In genomic region chr2:203996692-203997091, GRCh38 we compare ENCODE assay signal across 20 cellular contexts.
"Had no signal": no experiment of that assay in that cellular context is flagged by ENCODE, and none has a peak within 500 bp of the region (broad histone marks: within the 10 kb centered on the region; RNA-seq: fewer than 3 reads in every experiment).

No MANE protein-coding gene starts in this region.

- H3K27ac Mint-ChIP-seq: dendritic cell treated with granulocyte-macrophage colony-stimulating factor and Interleukin-4, amounts not matched to agents 40 ng/mL and 50 ng/mL, for 4 days; effector memory CD8-positive, alpha-beta T cell; neural progenitor cell had no signal

- H3K4me1 ChIP-seq: gastrocnemius medialis, neural progenitor cell, right atrium auricular region, vagina had no signal

- H3K27me3 ChIP-seq: esophagus muscularis mucosa, gastrocnemius medialis, neural progenitor cell, ovary, right atrium auricular region, tibial artery, upper lobe of left lung, vagina had no signal

- H3K9me3 Mint-ChIP-seq: dendritic cell treated with granulocyte-macrophage colony-stimulating factor and Interleukin-4, amounts not matched to agents 40 ng/mL and 50 ng/mL, for 4 days; neural progenitor cell had no signal

- DNase-seq: effector memory CD8-positive, alpha-beta T cell; gastrocnemius medialis; glutamatergic neuron; islet precursor cell; mammary epithelial cell; naive thymus-derived CD4-positive, alpha-beta T cell; nucleus accumbens; ovary; small intestine; stimulated activated CD4-positive, alpha-beta T cell treated with anti-CD3 and anti-CD28 coated beads, Interleukin-2, amount 100 ng/mL, for 48 hours; stimulated activated naive CD4-positive, alpha-beta T cell treated with Interleukin-2 at 50 U/mL for 16 hours; tibial artery; upper lobe of left lung had no signal

- H3K9me3 ChIP-seq: esophagus muscularis mucosa, gastrocnemius medialis, ovary, right atrium auricular region, tibial artery, upper lobe of left lung, vagina had no signal

- H3K27me3 Mint-ChIP-seq: dendritic cell treated with granulocyte-macrophage colony-stimulating factor and Interleukin-4, amounts not matched to agents 40 ng/mL and 50 ng/mL, for 4 days; effector memory CD8-positive, alpha-beta T cell; naive thymus-derived CD4-positive, alpha-beta T cell had no signal

- H3K4me3 Mint-ChIP-seq: dendritic cell treated with granulocyte-macrophage colony-stimulating factor and Interleukin-4, amounts not matched to agents 40 ng/mL and 50 ng/mL, for 4 days; effector memory CD8-positive, alpha-beta T cell; naive thymus-derived CD4-positive, alpha-beta T cell; neural progenitor cell had no signal

- H3K36me3 Mint-ChIP-seq: neural progenitor cell had no signal

- ATAC-seq: effector memory CD8-positive, alpha-beta T cell; gastrocnemius medialis; left lobe of liver; naive thymus-derived CD4-positive, alpha-beta T cell had no signal

- H3K9ac ChIP-seq: neural progenitor cell had no signal

- H3K4me2 ChIP-seq: neural progenitor cell had no signal

- H2AFZ ChIP-seq: neural progenitor cell had no signal

- H3K27ac ChIP-seq: epithelial cell of prostate, esophagus muscularis mucosa, gastrocnemius medialis, neural progenitor cell, ovary, right atrium auricular region, tibial artery, upper lobe of left lung, vagina had no signal

- H3K4me1 Mint-ChIP-seq: neural progenitor cell had no signal
